In genomic region chr6:134537146-134537555, GRCh38 we compare ENCODE assay signal across 12 cellular contexts.
DNase-seq lines count a peak whose midpoint lies in the region; ATAC-seq, FAIRE-seq and TF ChIP-seq lines count a peak whose summit lies in the region.
"Had no signal": no experiment of that assay in that cellular context is flagged by ENCODE, and none has a peak within 500 bp of the region (broad histone marks: within the 10 kb centered on the region; RNA-seq: fewer than 3 reads in every experiment).

No MANE protein-coding gene starts in this region.

- H3K23ac ChIP-seq in mesenchymal stem cell (ENCODE audit: low read length in 2 of 2): no peak overlapping the region

- H2BK12ac ChIP-seq in mesenchymal stem cell (ENCODE audit: low read length in 2 of 2): peak overlapping the region in 1 of 2 experiments; percentile 16

- no peak overlapping the region for H3K4me2 ChIP-seq in mesenchymal stem cell (ENCODE audit: low read length, poor library complexity, severe bottlenecking)

- peak overlapping the region; percentile 11 to 35 for H3K4ac ChIP-seq in mesenchymal stem cell (ENCODE audit: low read depth in 1 of 2, low read length in 2 of 2)

- H3K18ac ChIP-seq in mesenchymal stem cell (ENCODE audit: low read depth in 1 of 2, low read length in 2 of 2): no peak overlapping the region

- ATAC-seq in HG03469 (IDR thresholded peaks at IDR 0.05; ENCODE audit: unreplicated experiment): no peak
- no peak for ATAC-seq in HG03457 (IDR thresholded peaks at IDR 0.05; ENCODE audit: unreplicated experiment)

- DNase-seq in Caki2 (ENCODE audit: low read depth): peak; percentile 81
- peak; percentile 87 for DNase-seq in MG63
- peak; percentile 100 for DNase-seq in bronchial epithelial cell (ENCODE audit: low read depth)
- peak; percentile 75 for DNase-seq in mesenchymal stem cell
- DNase-seq in activated T-cell treated with anti-CD3 and anti-CD28 coated beads, Interleukin-2, amount 50 U/mL, for 1 hour: no peak
- no peak for DNase-seq in activated T-cell treated with anti-CD3 and anti-CD28 coated beads, Interleukin-2, amount 50 U/mL, for 24 hours
- DNase-seq: activated T-cell treated with anti-CD3 and anti-CD28 coated beads, Interleukin-2, amount 50 U/mL, for 48 hours; Calu3; stimulated activated CD4-positive, alpha-beta T cell treated with anti-CD3 and anti-CD28 coated beads, Interleukin-4, amount 100 ng/mL, for 1 hour had no signal

- H3K4me1 ChIP-seq in mesenchymal stem cell (ENCODE audit: control insufficient read depth, insufficient read depth, low read depth, low read length): peaks cover 5% of the 10 kb centered on the region

- no peak overlapping the region for H2BK120ac ChIP-seq in mesenchymal stem cell (ENCODE audit: low read depth, low read length)

- no peak overlapping the region for H2AK5ac ChIP-seq in mesenchymal stem cell (ENCODE audit: low read length, severe bottlenecking)

- 13% methylated on average over 2 of the region's 2 CpGs for WGBS in mesenchymal stem cell

- H3K9me3 Mint-ChIP-seq in activated T-cell treated with anti-CD3 and anti-CD28 coated beads, Interleukin-2, amount 50 U/mL, for 24 hours: no peaks in the 10 kb centered on the region

- no peak overlapping the region for H2AFZ ChIP-seq in mesenchymal stem cell (ENCODE audit: low read depth, low read length)

- no peaks in the 10 kb centered on the region for H3K9me3 ChIP-seq in MG63
- H3K9me3 ChIP-seq in mesenchymal stem cell (ENCODE audit: control insufficient read depth, low read length): no peaks in the 10 kb centered on the region

- no peak overlapping the region for H3K4me3 Mint-ChIP-seq in activated T-cell treated with anti-CD3 and anti-CD28 coated beads, Interleukin-2, amount 50 U/mL, for 24 hours

- in situ Hi-C loops in Caki2 (cut with HindIII; ENCODE audit: low pct_unique_long_range_greater_than_20kb, low sequenced_read_pairs): no loop called here

- H3K4me3 ChIP-seq in MG63 (no peak overlapping the region), bronchial epithelial cell (ENCODE audit: low read depth, low read length) (no peak overlapping the region), mesenchymal stem cell (ENCODE audit: insufficient read depth in 1 of 2, low read depth in 1 of 2, low read length in 2 of 2) (no peak overlapping the region)

- H4K8ac ChIP-seq in mesenchymal stem cell (ENCODE audit: low read length): no peak overlapping the region

- no peak overlapping the region for H3K14ac ChIP-seq in mesenchymal stem cell (ENCODE audit: low read length in 2 of 2)

- FAIRE-seq in bronchial epithelial cell (lab: Jason Lieb, UNC): peak; percentile 95
- FAIRE-seq: TTC549 had no signal

- no peaks in the 10 kb centered on the region for H3K79me1 ChIP-seq in mesenchymal stem cell (replicated peaks; ENCODE audit: low read length, poor library complexity, severe bottlenecking)

- H3K36me3 ChIP-seq in MG63 (no peaks in the 10 kb centered on the region), bronchial epithelial cell (ENCODE audit: control insufficient read depth, insufficient read depth, low read length) (no peaks in the 10 kb centered on the region), mesenchymal stem cell (ENCODE audit: control insufficient read depth in 1 of 2, insufficient read depth in 2 of 2, low read depth in 1 of 2, low read length in 2 of 2) (no peaks in the 10 kb centered on the region)

- no peak overlapping the region for H2BK5ac ChIP-seq in mesenchymal stem cell (ENCODE audit: low read depth, low read length, poor library complexity, severe bottlenecking)

- TF ChIP-seq CTCF in bronchial epithelial cell (IDR thresholded peaks at IDR 0.05; ENCODE audit: insufficient read depth, low read length, severe bottlenecking): no peak

- H3K9ac ChIP-seq in mesenchymal stem cell (ENCODE audit: low read length): peak overlapping the region; percentile 36

- no peak overlapping the region for H4K91ac ChIP-seq in mesenchymal stem cell (ENCODE audit: low read length)

- H3K27ac ChIP-seq in mesenchymal stem cell (ENCODE audit: low read length, poor library complexity, severe bottlenecking): peak overlapping the region; percentile 74

- H2BK15ac ChIP-seq in mesenchymal stem cell (ENCODE audit: low read depth, poor library complexity, severe bottlenecking): no peak overlapping the region

- H3K27me3 ChIP-seq in MG63 (no peaks in the 10 kb centered on the region), bronchial epithelial cell (ENCODE audit: control insufficient read depth, insufficient read depth, low read length) (no peaks in the 10 kb centered on the region), mesenchymal stem cell (ENCODE audit: control insufficient read depth in 1 of 2, insufficient read depth in 1 of 2, low read length in 2 of 2) (no peaks in the 10 kb centered on the region)

- H3K27ac Mint-ChIP-seq in activated T-cell treated with anti-CD3 and anti-CD28 coated beads, Interleukin-2, amount 50 U/mL, for 24 hours: no peak overlapping the region

- peaks cover 30% of the 10 kb centered on the region for H3K4me1 Mint-ChIP-seq in activated T-cell treated with anti-CD3 and anti-CD28 coated beads, Interleukin-2, amount 50 U/mL, for 24 hours (ENCODE audit: low read depth)

- H3K27me3 Mint-ChIP-seq in activated T-cell treated with anti-CD3 and anti-CD28 coated beads, Interleukin-2, amount 50 U/mL, for 24 hours: no peaks in the 10 kb centered on the region

- no peaks in the 10 kb centered on the region for H3K36me3 Mint-ChIP-seq in activated T-cell treated with anti-CD3 and anti-CD28 coated beads, Interleukin-2, amount 50 U/mL, for 24 hours (ENCODE audit: low read depth)

Comparison
In these comparisons a context has a peak if more than half of its experiments do, and no peak if none do; other contexts are left out.
1. DNase-seq: peak in Caki2 (single experiment), MG63 (single experiment), bronchial epithelial cell (single experiment) and mesenchymal stem cell (single experiment); none in activated T-cell treated with anti-CD3 and anti-CD28 coated beads, Interleukin-2, amount 50 U/mL, for 1 hour (single experiment) and activated T-cell treated with anti-CD3 and anti-CD28 coated beads, Interleukin-2, amount 50 U/mL, for 24 hours (single experiment).